In genomic region chr1:43388021-43388575, GRCh38 we compare ENCODE assay signal across 10 cellular contexts. TPM values are rescaled to one million over a fixed set of nuclear protein-coding genes. Genes with fewer than 3 reads are reported as not detected.
DNase-seq lines count a peak whose midpoint lies in the region; ATAC-seq and TF ChIP-seq lines count a peak whose summit lies in the region.
"Had no signal": no experiment of that assay in that cellular context is flagged by ENCODE, and none has a peak within 500 bp of the region (broad histone marks: within the 10 kb centered on the region; RNA-seq: fewer than 3 reads in every experiment).

No MANE protein-coding gene starts in this region.

- no peaks in the 10 kb centered on the region for H3K27me3 Mint-ChIP-seq in activated T-cell treated with anti-CD3 and anti-CD28 coated beads, Interleukin-2, amount 50 U/mL, for 24 hours
- H3K27me3 Mint-ChIP-seq in WTC11 (ENCODE audit: low read depth), result no peaks in the 10 kb centered on the region; the same call in 1 of the 2 replicates
- no peaks in the 10 kb centered on the region for H3K27me3 Mint-ChIP-seq in stimulated activated naive CD8-positive, alpha-beta T cell treated with anti-CD3 and anti-CD28 coated beads, Interleukin-15, amount 100 ng/mL, for 72 hours

- peaks cover 63% of the 10 kb centered on the region for H3K36me3 Mint-ChIP-seq in activated T-cell treated with anti-CD3 and anti-CD28 coated beads, Interleukin-2, amount 50 U/mL, for 24 hours (ENCODE audit: low read depth)
- peaks cover 31% of the 10 kb centered on the region for H3K36me3 Mint-ChIP-seq in WTC11

- H3K9me3 Mint-ChIP-seq in activated T-cell treated with anti-CD3 and anti-CD28 coated beads, Interleukin-2, amount 50 U/mL, for 24 hours, result no peaks in the 10 kb centered on the region
- no peaks in the 10 kb centered on the region for H3K9me3 Mint-ChIP-seq in WTC11
- no peaks in the 10 kb centered on the region for H3K9me3 Mint-ChIP-seq in stimulated activated naive CD8-positive, alpha-beta T cell treated with anti-CD3 and anti-CD28 coated beads, Interleukin-15, amount 100 ng/mL, for 72 hours

- DNase-seq in activated T-cell treated with anti-CD3 and anti-CD28 coated beads, Interleukin-2, amount 50 U/mL, for 24 hours, result no peak
- DNase-seq in activated T-cell treated with anti-CD3 and anti-CD28 coated beads, Interleukin-2, amount 50 U/mL, for 48 hours, result no peak
- no peak for DNase-seq in WTC11 (ENCODE audit: low spot score)
- DNase-seq in fibroblast of peridontal ligament (ENCODE audit: extremely low read depth), result peak; percentile 23
- DNase-seq in stimulated activated naive CD8-positive, alpha-beta T cell treated with anti-CD3 and anti-CD28 coated beads, Interleukin-15, amount 100 ng/mL, for 72 hours, result no peak
- no peak for DNase-seq in kidney glomerular epithelial cell (lab: John Stamatoyannopoulos, UW)
- DNase-seq in SHP77 treated with DMSO at 0.1 percent for 48 hours (lab: John Stamatoyannopoulos, UW), result no peak
- no peak for DNase-seq in head of caudate nucleus
- DNase-seq: body of pancreas had no signal

- peak overlapping the region; percentile 99 for H3K4me3 Mint-ChIP-seq in activated T-cell treated with anti-CD3 and anti-CD28 coated beads, Interleukin-2, amount 50 U/mL, for 24 hours
- peak overlapping the region; percentile 99 for H3K4me3 Mint-ChIP-seq in WTC11
- peak overlapping the region; percentile 94 to 99 for H3K4me3 Mint-ChIP-seq in stimulated activated naive CD8-positive, alpha-beta T cell treated with anti-CD3 and anti-CD28 coated beads, Interleukin-15, amount 100 ng/mL, for 72 hours

- POLR2A ChIA-PET in WTC11 (lab: Charles Lee), result interaction anchor here (2.5 kb wide), 1 partner anchor 30 kb away, joined by 17 read pairs; the partner anchor contains the start of gene CDC20

- peak overlapping the region; percentile 98 for H3K27ac Mint-ChIP-seq in activated T-cell treated with anti-CD3 and anti-CD28 coated beads, Interleukin-2, amount 50 U/mL, for 24 hours
- no peak overlapping the region for H3K27ac Mint-ChIP-seq in WTC11
- peak overlapping the region in 1 of 2 donors; percentile 98 for H3K27ac Mint-ChIP-seq in stimulated activated naive CD8-positive, alpha-beta T cell treated with anti-CD3 and anti-CD28 coated beads, Interleukin-15, amount 100 ng/mL, for 72 hours

- no peak for TF ChIP-seq CTCF in WTC11 (IDR thresholded peaks at IDR 0.05)

- H3K4me1 Mint-ChIP-seq in activated T-cell treated with anti-CD3 and anti-CD28 coated beads, Interleukin-2, amount 50 U/mL, for 24 hours (ENCODE audit: low read depth), result peaks cover 44% of the 10 kb centered on the region
- H3K4me1 Mint-ChIP-seq in WTC11, result peaks cover 19% of the 10 kb centered on the region
- H3K4me1 Mint-ChIP-seq in stimulated activated naive CD8-positive, alpha-beta T cell treated with anti-CD3 and anti-CD28 coated beads, Interleukin-15, amount 100 ng/mL, for 72 hours, result peaks cover 39% of the 10 kb centered on the region

- intact Hi-C loops in head of caudate nucleus (cut with DNase I), result loop anchor here (5.0 to 10.0 kb wide), 2 partner anchors 57 to 151 kb away; no protein-coding TSS in a partner anchor

- CTCF ChIA-PET in WTC11 (lab: Charles Lee), result interaction anchor here (1.1 to 2.4 kb wide), 2 partner anchors 26 to 30 kb away, joined by 3 to 8 read pairs; partner anchors contain the start of gene CDC20

- no peak for ATAC-seq in WTC11
- no peak for ATAC-seq in stimulated activated naive CD8-positive, alpha-beta T cell treated with anti-CD3 and anti-CD28 coated beads, Interleukin-15, amount 100 ng/mL, for 72 hours
- ATAC-seq: body of pancreas, Right ventricle myocardium inferior had no signal

TF ChIP-seq in WTC11, 78 proteins besides CTCF, POLR2A, EP300 and RAD21:
- TF ChIP-seq SMAD4 (CRISPR knock-in tag; IDR thresholded peaks at IDR 0.05) (no peak), NFATC4 (CRISPR knock-in tag; IDR thresholded peaks at IDR 0.05) (no peak), JUN (CRISPR knock-in tag; IDR thresholded peaks at IDR 0.05) (no peak), RELA (CRISPR knock-in tag; IDR thresholded peaks at IDR 0.05; ENCODE audit: borderline replicate concordance) (no peak), SMAD3 (CRISPR knock-in tag; IDR thresholded peaks at IDR 0.05; ENCODE audit: borderline replicate concordance) (no peak), ZNF232 (CRISPR knock-in tag; IDR thresholded peaks at IDR 0.05) (no peak), KAT7 (CRISPR knock-in tag; IDR thresholded peaks at IDR 0.05; ENCODE audit: borderline replicate concordance) (no peak), CBFB (CRISPR knock-in tag; IDR thresholded peaks at IDR 0.05; ENCODE audit: low read depth) (no peak), NR1H2 (CRISPR knock-in tag; IDR thresholded peaks at IDR 0.05) (no peak), RORB (CRISPR knock-in tag; IDR thresholded peaks at IDR 0.05) (no peak)

RNA-seq across cellular contexts. Expression of gene MED8, which starts 1.5 kb away (rescaled TPM):
- total RNA-seq in WTC11 (2021), result 17.7 to 19.5 TPM (median 18.0 TPM) in 3 replicates

RNA-seq across cellular contexts. Expression of gene SZT2, which starts 1.6 kb away (rescaled TPM):
- total RNA-seq in WTC11 (2021), result 20.2 to 28.4 TPM (median 21.5 TPM) in 3 replicates

RNA-seq across cellular contexts. Expression of gene ELOVL1, which starts 20.3 kb away (rescaled TPM):
- 22.6 to 26.6 TPM (median 24.1 TPM) in 3 replicates for total RNA-seq in WTC11 (2021)

RNA-seq across cellular contexts. Expression of gene CDC20, which starts 29.3 kb away (rescaled TPM):
- 246 to 280 TPM (median 265 TPM) in 3 replicates for total RNA-seq in WTC11 (2021)

RNA-seq across cellular contexts. Expression of gene MPL, which starts 50.5 kb away (rescaled TPM):
- total RNA-seq in WTC11 (2021), result 0.15 to 0.44 TPM (median 0.21 TPM) in 3 replicates
- total RNA-seq: body of pancreas had no signal
